In genomic region chr19:54208784-54209057, GRCh38 we compare ENCODE assay signal across 9 cellular contexts. TPM values are rescaled to one million over a fixed set of nuclear protein-coding genes. Genes with fewer than 3 reads are reported as not detected.
A peak's percentile ranks its signal among the peaks of the same experiment; 100 is the strongest.
DNase-seq lines count a peak whose midpoint lies in the region; ATAC-seq, FAIRE-seq and TF ChIP-seq lines count a peak whose summit lies in the region.
"Had no signal": no experiment of that assay in that cellular context is flagged by ENCODE, and none has a peak within 500 bp of the region (broad histone marks: within the 10 kb centered on the region; RNA-seq: fewer than 3 reads in every experiment).

No MANE protein-coding gene starts in this region.

- peaks cover 34% of the 10 kb centered on the region for H4K20me1 ChIP-seq in mammary epithelial cell (ENCODE audit: insufficient read depth, low read length)

- TF ChIP-seq CTCF in MCF 10A (IDR thresholded peaks at IDR 0.05; ENCODE audit: unreplicated experiment): no peak
- TF ChIP-seq CTCF in mammary epithelial cell (conservative IDR thresholded peaks at IDR 0.05 in 1 of 2, IDR thresholded peaks at IDR 0.05 in 1 of 2; ENCODE audit: extremely low read depth in 1 of 2, insufficient read depth in 1 of 2, low read depth in 1 of 2, low read length in 2 of 2): no peak
- TF ChIP-seq CTCF in right lobe of liver (IDR thresholded peaks at IDR 0.05): no peak
- TF ChIP-seq CTCF in tibial artery (IDR thresholded peaks at IDR 0.05): no peak

- in situ Hi-C loops in mammary epithelial cell (cut with MboI; ENCODE audit: low sequenced_read_pairs in 2 of 2): loop anchor here in 1 of 2 donors (25.0 kb wide), 1 partner anchor 229 kb away; the partner anchor contains the start of gene LENG8

- TF ChIP-seq POLR2A in right lobe of liver (IDR thresholded peaks at IDR 0.05): no peak

- H3K36me3 Mint-ChIP-seq in MCF 10A (ENCODE audit: insufficient read depth, unreplicated experiment): peaks cover 79% of the 10 kb centered on the region
- peaks cover 15% of the 10 kb centered on the region for H3K36me3 Mint-ChIP-seq in activated naive CD8-positive, alpha-beta T cell

- no peak overlapping the region for H3K9ac ChIP-seq in mammary epithelial cell (ENCODE audit: insufficient read depth, low read length)

- H3K27ac Mint-ChIP-seq in MCF 10A (ENCODE audit: low read depth, unreplicated experiment): peak overlapping the region; percentile 87
- H3K27ac Mint-ChIP-seq in activated naive CD8-positive, alpha-beta T cell: peak overlapping the region; percentile 89

- BruUV-seq in MCF 10A (replicated peaks; lab: Mats Ljungman, UMichigan) (no TSS peak), mammary epithelial cell (replicated peaks; lab: Mats Ljungman, UMichigan) (no TSS peak)

- no peak overlapping the region for H3K27ac ChIP-seq in mammary epithelial cell (ENCODE audit: insufficient read depth, low read depth, low read length)
- H3K27ac ChIP-seq in right lobe of liver: peak overlapping the region; percentile 86 to 98 (median 91)
- H3K27ac ChIP-seq in tibial artery: peak overlapping the region; percentile 58 to 75

- H3K9me3 Mint-ChIP-seq in MCF 10A (ENCODE audit: unreplicated experiment): no peaks in the 10 kb centered on the region
- H3K9me3 Mint-ChIP-seq in activated naive CD8-positive, alpha-beta T cell (ENCODE audit: low read depth): no peaks in the 10 kb centered on the region

- H3K4me1 ChIP-seq in mammary epithelial cell (ENCODE audit: insufficient read depth, low read length) (peaks cover 34% of the 10 kb centered on the region), right lobe of liver (peaks cover 0 to 79% (median 44%) of the 10 kb centered on the region in 4 donors), tibial artery (peaks cover 6 to 34% (median 30%) of the 10 kb centered on the region in 4 donors)

- H3K36me3 ChIP-seq in mammary epithelial cell (ENCODE audit: insufficient read depth, low read length) (peaks cover 33% of the 10 kb centered on the region), right lobe of liver (peaks cover 12 to 43% (median 30%) of the 10 kb centered on the region in 4 donors), tibial artery (peaks cover 27 to 48% (median 40%) of the 10 kb centered on the region in 3 donors)

- H3K4me1 Mint-ChIP-seq in MCF 10A (ENCODE audit: insufficient read depth, unreplicated experiment): peaks cover 44% of the 10 kb centered on the region
- peaks cover 71% of the 10 kb centered on the region for H3K4me1 Mint-ChIP-seq in activated naive CD8-positive, alpha-beta T cell (ENCODE audit: low read depth)

- dilution Hi-C loops in mammary epithelial cell (cut with HindIII; ENCODE audit: low sequenced_read_pairs): no loop called here

- no peaks in the 10 kb centered on the region for H3K27me3 ChIP-seq in mammary epithelial cell (ENCODE audit: insufficient read depth, low read length)
- no peaks in the 10 kb centered on the region for H3K27me3 ChIP-seq in right lobe of liver
- no peaks in the 10 kb centered on the region for H3K27me3 ChIP-seq in tibial artery

- H3K4me2 ChIP-seq in mammary epithelial cell (ENCODE audit: insufficient read depth, low read depth, low read length): no peak overlapping the region

- ATAC-seq in right lobe of liver: no peak
- no peak for ATAC-seq in GM21717 (IDR thresholded peaks at IDR 0.05; ENCODE audit: unreplicated experiment)

- DNase-seq in MCF 10A (ENCODE audit: unreplicated experiment) (peak; percentile 57), mammary epithelial cell (no peak), right lobe of liver (no peak), tibial artery (no peak), GM19239 (ENCODE audit: insufficient read length, low spot score) (no peak), NCI-H2081 treated with DMSO at 0.1 percent for 48 hours (lab: John Stamatoyannopoulos, UW) (no peak)
- DNase-seq: foreskin melanocyte had no signal

- WGBS in mammary epithelial cell (ENCODE audit: low coverage, missing lambda C conversion rate): 79% methylated on average over 6 of the region's 8 CpGs
- 65% methylated on average over 6 of the region's 8 CpGs for WGBS in right lobe of liver (ENCODE audit: insufficient coverage, low coverage, low lambda C conversion rate, missing lambda C conversion rate)

- H3K9me3 ChIP-seq in mammary epithelial cell (replicated peaks; ENCODE audit: insufficient read depth, low read length) (no peaks in the 10 kb centered on the region), right lobe of liver (no peaks in the 10 kb centered on the region), tibial artery (no peaks in the 10 kb centered on the region)

- no peak overlapping the region for H3K4me3 Mint-ChIP-seq in MCF 10A (ENCODE audit: unreplicated experiment)
- peak overlapping the region; percentile 96 for H3K4me3 Mint-ChIP-seq in activated naive CD8-positive, alpha-beta T cell

- H3K4me3 ChIP-seq in mammary epithelial cell (replicated peaks in 1 of 3; ENCODE audit: insufficient read depth in 1 of 3, low read depth in 2 of 3, low read length in 3 of 3) (no peak overlapping the region), right lobe of liver (no peak overlapping the region), tibial artery (no peak overlapping the region)

- peaks cover 79% of the 10 kb centered on the region for H3K79me2 ChIP-seq in mammary epithelial cell (ENCODE audit: insufficient read depth, low read length)

- POLR2A ChIA-PET in MCF 10A (lab: Yijun Ruan, JAX): interaction anchor here (0.6 to 13.2 kb wide), 4 partner anchors 8 to 1517 kb away, joined by 3 to 324 read pairs (median 26); partner anchors contain the start of genes MBOAT7, RPS9 and TSEN34

- H3K27me3 Mint-ChIP-seq in MCF 10A (ENCODE audit: insufficient read depth, unreplicated experiment): no peaks in the 10 kb centered on the region
- H3K27me3 Mint-ChIP-seq in activated naive CD8-positive, alpha-beta T cell: no peaks in the 10 kb centered on the region

- intact Hi-C loops in MCF 10A (cut with micrococcal nuclease): no loop called here
- intact Hi-C loops in mammary epithelial cell (cut with micrococcal nuclease): loop anchor here (5.0 kb wide), 1 partner anchor 36 kb away; the partner anchor contains the start of gene TMC4
- intact Hi-C loops in right lobe of liver (cut with DNase I): no loop called here
- intact Hi-C loops in tibial artery (cut with DNase I; ENCODE audit: low total_unique reads): no loop called here

- CTCF ChIA-PET in MCF 10A (lab: Yijun Ruan, JAX): interaction anchor here (0.7 to 1.0 kb wide), 2 partner anchors 41 to 52 kb away, joined by 4 read pairs; no protein-coding TSS in a partner anchor
- CTCF ChIA-PET in mammary epithelial cell (lab: Charles Lee; ENCODE audit: low non-redundant PET): no interaction called here

- no peak for FAIRE-seq in GM19239 (lab: Jason Lieb, UNC)

- H2AFZ ChIP-seq in mammary epithelial cell (ENCODE audit: low read depth, low read length): no peak overlapping the region

RNA-seq across cellular contexts. Expression of gene RPS9, which starts 8.1 kb away (rescaled TPM):
- 1,356 and 1,735 TPM in 2 replicates for total RNA-seq in MCF 10A (2022)
- 1,000 to 10,000 TPM; 1,098 to 1,139 TPM for total RNA-seq in mammary epithelial cell
- polyA plus RNA-seq in mammary epithelial cell: 2,376 TPM
- polyA minus RNA-seq in mammary epithelial cell: 1,031 TPM
- 100 to 1,000 TPM; 399 to 706 (median 486) TPM for total RNA-seq in right lobe of liver

RNA-seq across cellular contexts. Expression of gene LILRB3, which starts 14.1 kb away (rescaled TPM):
- total RNA-seq in MCF 10A (2022) (not detected in 2 replicates), mammary epithelial cell (not detected), right lobe of liver (1 to 10 TPM; 1.3 to 8.7 (median 6.2) TPM)
- polyA plus RNA-seq in mammary epithelial cell: not detected
- not detected for polyA minus RNA-seq in mammary epithelial cell

RNA-seq across cellular contexts. Expression of gene TSEN34, which starts 17.6 kb away (rescaled TPM):
- total RNA-seq in MCF 10A (2022) (28.0 and 40.1 TPM in 2 replicates), mammary epithelial cell (10 to 100 TPM; 65.3 to 94.0 TPM), right lobe of liver (10 to 100 TPM; 11.8 to 31.9 (median 17.9) TPM)
- 82.0 TPM for polyA plus RNA-seq in mammary epithelial cell
- 26.7 TPM for polyA minus RNA-seq in mammary epithelial cell

RNA-seq across cellular contexts. Expression of gene MBOAT7, which starts 19.3 kb away (rescaled TPM):
- total RNA-seq in MCF 10A (2022): 43.8 and 49.5 TPM in 2 replicates
- total RNA-seq in mammary epithelial cell: 100 to 1,000 TPM in 1 of 2 donors, 10 to 100 TPM in 1; 43.5 to 140 TPM
- polyA plus RNA-seq in mammary epithelial cell: 70.4 TPM
- 70.9 TPM for polyA minus RNA-seq in mammary epithelial cell
- 10 to 100 TPM; 26.6 to 57.7 (median 32.9) TPM for total RNA-seq in right lobe of liver

RNA-seq across cellular contexts. Expression of gene LILRA6, which starts 33.9 kb away (rescaled TPM):
- total RNA-seq in MCF 10A (2022) (not detected in 2 replicates), mammary epithelial cell (not detected), right lobe of liver (1 to 10 TPM in 3 of 6 experiments, under 1 TPM in 3; 0.61 to 4.9 (median 0.98) TPM)
- not detected for polyA plus RNA-seq in mammary epithelial cell
- polyA minus RNA-seq in mammary epithelial cell: not detected
